In the genomic region with DNA sequence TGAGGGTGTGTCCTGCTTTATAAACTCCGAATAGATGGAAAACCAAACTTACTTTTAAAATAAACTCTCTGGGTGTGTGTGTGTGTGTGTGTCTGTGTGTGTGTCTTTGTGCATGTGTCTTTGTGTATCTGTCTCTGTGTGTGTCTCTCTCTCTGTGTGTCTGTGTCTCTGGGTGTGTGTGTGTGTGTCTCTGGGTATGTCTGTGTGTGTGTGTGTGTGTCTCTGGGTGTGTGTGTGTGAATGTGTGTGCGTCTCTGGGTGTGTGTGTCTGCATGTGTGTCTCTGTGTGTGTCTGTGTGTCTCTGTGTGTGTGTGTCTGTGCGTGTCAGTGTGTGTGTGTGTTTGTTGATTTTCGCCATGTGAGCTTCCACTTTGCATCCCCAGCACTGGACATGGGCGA, we compare ENCODE assay signal across 18 cellular contexts. TPM values are rescaled to one million over a fixed set of nuclear protein-coding genes. Genes with fewer than 3 reads are reported as not detected.
A peak's percentile ranks its signal among the peaks of the same experiment; 100 is the strongest.
DNase-seq lines count a peak whose midpoint lies in the region; ATAC-seq and TF ChIP-seq lines count a peak whose summit lies in the region.
"Had no signal": no experiment of that assay in that cellular context is flagged by ENCODE, and none has a peak within 500 bp of the region (broad histone marks: within the 10 kb centered on the region; RNA-seq: fewer than 3 reads in every experiment).

No MANE protein-coding gene starts in this region.

- H3K36me3 Mint-ChIP-seq in activated naive CD4-positive, alpha-beta T cell treated with anti-CD3 and anti-CD28 coated beads, Interleukin-2, amount 50 U/mL, for 72 hours, result peaks cover under 1 to 15% of the 10 kb centered on the region in 2 donors
- peaks cover 9% of the 10 kb centered on the region for H3K36me3 Mint-ChIP-seq in endodermal cell (ENCODE audit: low read depth)
- H3K36me3 Mint-ChIP-seq in stimulated activated memory B cell treated with anti-CD40 and anti-IgM and Interleukin-4, amounts not matched to agents 10 μg/mL and 1 μg/mL and 100 μg/mL, for 72 hours, result peaks cover 29% of the 10 kb centered on the region

- H3K36me3 ChIP-seq in OCI-LY1 (ENCODE audit: insufficient read depth, low read length) (peaks cover 19% of the 10 kb centered on the region), endodermal cell (ENCODE audit: control insufficient read depth, insufficient read depth, low read length) (peaks cover 17% of the 10 kb centered on the region)

- H3K27ac ChIP-seq in OCI-LY1 (ENCODE audit: low read depth, low read length, poor library complexity, severe bottlenecking) (no peak overlapping the region), endodermal cell (ENCODE audit: low read depth, low read length) (no peak overlapping the region)
- H3K27ac ChIP-seq: adrenal gland had no signal

- 0 out of 2 replicates have a peak overlapping the region, but pooled peaks have one; percentile 64 for H3K4me2 ChIP-seq in OCI-LY1 (ENCODE audit: low read length)

- no peaks in the 10 kb centered on the region for H4K20me1 ChIP-seq in OCI-LY1 (ENCODE audit: insufficient read depth, low read length)

- H3K4me3 ChIP-seq in OCI-LY1 (ENCODE audit: low read depth, low read length, poor library complexity, severe bottlenecking) (no peak overlapping the region), endodermal cell (ENCODE audit: low read length) (no peak overlapping the region)

- peak overlapping the region; percentile 10 to 45 for H3K27ac Mint-ChIP-seq in activated naive CD4-positive, alpha-beta T cell treated with anti-CD3 and anti-CD28 coated beads, Interleukin-2, amount 50 U/mL, for 72 hours
- no peak overlapping the region for H3K27ac Mint-ChIP-seq in endodermal cell
- H3K27ac Mint-ChIP-seq in stimulated activated memory B cell treated with anti-CD40 and anti-IgM and Interleukin-4, amounts not matched to agents 10 μg/mL and 1 μg/mL and 100 μg/mL, for 72 hours, result peak overlapping the region; percentile 96
- H3K27ac Mint-ChIP-seq: WTC11 had no signal

- no peaks in the 10 kb centered on the region for H3K9me3 Mint-ChIP-seq in activated naive CD4-positive, alpha-beta T cell treated with anti-CD3 and anti-CD28 coated beads, Interleukin-2, amount 50 U/mL, for 72 hours
- no peaks in the 10 kb centered on the region for H3K9me3 Mint-ChIP-seq in endodermal cell
- H3K9me3 Mint-ChIP-seq in stimulated activated memory B cell treated with anti-CD40 and anti-IgM and Interleukin-4, amounts not matched to agents 10 μg/mL and 1 μg/mL and 100 μg/mL, for 72 hours, result no peaks in the 10 kb centered on the region
- H3K9me3 Mint-ChIP-seq: WTC11 had no signal

- H3F3A ChIP-seq in OCI-LY1 (ENCODE audit: insufficient read depth, low read length), result peaks cover 26% of the 10 kb centered on the region

- H3K4me3 Mint-ChIP-seq in endodermal cell, result no peak overlapping the region
- peak overlapping the region; percentile 91 for H3K4me3 Mint-ChIP-seq in stimulated activated memory B cell treated with anti-CD40 and anti-IgM and Interleukin-4, amounts not matched to agents 10 μg/mL and 1 μg/mL and 100 μg/mL, for 72 hours
- H3K4me3 Mint-ChIP-seq: WTC11 had no signal

- WGBS in endodermal cell (ENCODE audit: insufficient coverage in 1 of 2, insufficient read length in 1 of 2), 2 experiments, result 90 to 95% methylated on average over 2 to 4 of the region's 5 CpGs

- no peak for DNase-seq in activated naive CD4-positive, alpha-beta T cell treated with anti-CD3 and anti-CD28 coated beads, Interleukin-2, amount 50 U/mL, for 72 hours (ENCODE audit: low spot score in 2 of 2)
- DNase-seq in activated naive CD4-positive, alpha-beta T cell treated with anti-CD3 and anti-CD28 coated beads, Interleukin-2, amount 50 U/mL, for 16 hours, result no peak
- DNase-seq in endodermal cell (peak; percentile 45), SW 1271 (lab: John Stamatoyannopoulos, UW) (no peak), NCI-H1092 (lab: John Stamatoyannopoulos, UW) (no peak), NCI-H2171 treated with DMSO at 0.1 percent for 48 hours (lab: John Stamatoyannopoulos, UW) (no peak)
- DNase-seq: Caco-2, dermis blood vessel endothelial cell, EL, midbrain, NCI-H187, right cardiac atrium, SHP77 had no signal

- TF ChIP-seq CTCF in OCI-LY1 (IDR thresholded peaks at IDR 0.05; ENCODE audit: low read length) (no peak), endodermal cell (conservative IDR thresholded peaks at IDR 0.05) (no peak)

- H3K9ac ChIP-seq in OCI-LY1 (ENCODE audit: low read length) (no peak overlapping the region), endodermal cell (ENCODE audit: extremely low read depth, low read length, poor library complexity, severe bottlenecking) (no peak overlapping the region)

- H3K79me2 ChIP-seq in OCI-LY1 (ENCODE audit: insufficient read depth, low read length), result no peaks in the 10 kb centered on the region

- H3K4me1 Mint-ChIP-seq in endodermal cell, result peaks cover 15% of the 10 kb centered on the region
- peaks cover 48% of the 10 kb centered on the region for H3K4me1 Mint-ChIP-seq in stimulated activated memory B cell treated with anti-CD40 and anti-IgM and Interleukin-4, amounts not matched to agents 10 μg/mL and 1 μg/mL and 100 μg/mL, for 72 hours

- H3K9me3 ChIP-seq in OCI-LY1 (ENCODE audit: low read length) (no peaks in the 10 kb centered on the region), endodermal cell (ENCODE audit: control insufficient read depth, low read length) (no peaks in the 10 kb centered on the region)
- H3K9me3 ChIP-seq: adrenal gland, Caco-2 had no signal

- H3K27me3 ChIP-seq in OCI-LY1 (ENCODE audit: insufficient read depth, low read length) (no peaks in the 10 kb centered on the region), endodermal cell (ENCODE audit: control insufficient read depth, insufficient read depth, low read length, poor library complexity, severe bottlenecking) (no peaks in the 10 kb centered on the region)
- H3K27me3 ChIP-seq: adrenal gland had no signal

- no peaks in the 10 kb centered on the region for H3K27me3 Mint-ChIP-seq in endodermal cell (ENCODE audit: insufficient read depth)
- no peaks in the 10 kb centered on the region for H3K27me3 Mint-ChIP-seq in stimulated activated memory B cell treated with anti-CD40 and anti-IgM and Interleukin-4, amounts not matched to agents 10 μg/mL and 1 μg/mL and 100 μg/mL, for 72 hours

- ATAC-seq in activated naive CD4-positive, alpha-beta T cell treated with anti-CD3 and anti-CD28 coated beads, Interleukin-2, amount 50 U/mL, for 72 hours, result peak in 1 of 2 donors; percentile 13
- no peak for ATAC-seq in stimulated activated memory B cell treated with anti-CD40 and anti-IgM and Interleukin-4, amounts not matched to agents 10 μg/mL and 1 μg/mL and 100 μg/mL, for 72 hours
- ATAC-seq: left lobe of liver, right cardiac atrium, WTC11 had no signal

- H3K9me2 ChIP-seq in OCI-LY1 (ENCODE audit: low read depth, low read length), result no peaks in the 10 kb centered on the region

- H3K4me1 ChIP-seq in OCI-LY1 (ENCODE audit: insufficient read depth, low read length, severe bottlenecking) (peaks cover 49% of the 10 kb centered on the region), endodermal cell (ENCODE audit: control insufficient read depth, insufficient read depth, low read length) (no peaks in the 10 kb centered on the region)
- H3K4me1 ChIP-seq: adrenal gland had no signal

- no peak overlapping the region for H2AFZ ChIP-seq in OCI-LY1 (ENCODE audit: low read length)

RNA-seq across cellular contexts. Expression of gene RAN, which starts 9.2 kb away (rescaled TPM):
- total RNA-seq in activated naive CD4-positive, alpha-beta T cell treated with anti-CD3 and anti-CD28 coated beads, Interleukin-2, amount 50 U/mL, for 72 hours, result 1,000 to 10,000 TPM; 1,428 to 1,822 TPM
- 1,000 to 10,000 TPM; 1,323 to 1,383 TPM for total RNA-seq in endodermal cell
- 1,001 TPM for polyA plus RNA-seq in endodermal cell (2013, experiment 1 of 2)
- polyA plus RNA-seq in endodermal cell (2013, experiment 2 of 2), result 946 TPM

RNA-seq across cellular contexts. Expression of gene STX2, which starts 42.0 kb away (rescaled TPM):
- 10 to 100 TPM; 14.4 to 16.6 TPM for total RNA-seq in activated naive CD4-positive, alpha-beta T cell treated with anti-CD3 and anti-CD28 coated beads, Interleukin-2, amount 50 U/mL, for 72 hours
- 10 to 100 TPM; 18.2 to 20.2 TPM for total RNA-seq in endodermal cell
- polyA plus RNA-seq in endodermal cell (2013, experiment 1 of 2), result 32.8 TPM
- polyA plus RNA-seq in endodermal cell (2013, experiment 2 of 2), result 31.3 TPM
